ENCODE assay signal across 8 cellular contexts in genomic region chr19:18588611-18589379, GRCh38. TPM values are rescaled to one million over a fixed set of nuclear protein-coding genes. Genes with fewer than 3 reads are reported as not detected.
DNase-seq lines count a peak whose midpoint lies in the region; ATAC-seq and TF ChIP-seq lines count a peak whose summit lies in the region.

Gene REX1BD (plus strand): TSS chr19:18588798. CDS start chr19:18588802, 4 bp downstream.

- no peaks in the 10 kb centered on the region for H3K27me3 Mint-ChIP-seq in activated CD4-positive, alpha-beta T cell treated with anti-CD3 and anti-CD28 coated beads for 36 hours

- H3K4me3 ChIP-seq in AG10803 (ENCODE audit: low read length): peak within 1 kb of the TSS; percentile 76

- POLR2A ChIA-PET in activated CD4-positive, alpha-beta T cell treated with anti-CD3 and anti-CD28 coated beads for 36 hours (lab: Charles Lee): interaction anchor here (0.6 to 2.1 kb wide), 7 partner anchors 17 to 331 kb away, joined by 3 to 11 read pairs (median 4); partner anchors contain the start of genes COPE, DDX49, JUND and KXD1

- peak within 1 kb of the TSS; percentile 92 for H3K27ac Mint-ChIP-seq in activated CD4-positive, alpha-beta T cell treated with anti-CD3 and anti-CD28 coated beads for 36 hours

- in situ Hi-C loops in GM18951 (cut with MboI; ENCODE audit: low sequenced_read_pairs, unreplicated experiment): no loop called here

- peak; percentile 69 for ATAC-seq in HG03175 (IDR thresholded peaks at IDR 0.05; ENCODE audit: unreplicated experiment)
- ATAC-seq in activated CD4-positive, alpha-beta T cell treated with anti-CD3 and anti-CD28 coated beads for 36 hours: peak; percentile 81
- peak; percentile 85 for ATAC-seq in left colon

- H3K4me3 Mint-ChIP-seq in activated CD4-positive, alpha-beta T cell treated with anti-CD3 and anti-CD28 coated beads for 36 hours: peak within 1 kb of the TSS; percentile 90

- H3K36me3 Mint-ChIP-seq in activated CD4-positive, alpha-beta T cell treated with anti-CD3 and anti-CD28 coated beads for 36 hours (ENCODE audit: low read depth): peaks cover 13% of the 10 kb centered on the region

- DNase-seq in AG10803 (ENCODE audit: low read depth): peak; percentile 76
- DNase-seq in NCI-H510A treated with DMSO at 0.1 percent for 48 hours (lab: John Stamatoyannopoulos, UW): peak; percentile 56
- DNase-seq in activated CD4-positive, alpha-beta T cell treated with anti-CD3 and anti-CD28 coated beads for 36 hours: peak; percentile 91
- peak; percentile 84 to 89 for DNase-seq in left colon
- peak; percentile 87 for DNase-seq in stimulated activated CD4-positive, alpha-beta T cell treated with anti-CD3 and anti-CD28 coated beads, Interleukin-1b, Interleukin-23, amount 100 ng/mL, for 48 hours

- peak; percentile 94 for TF ChIP-seq POLR2A in GM18951 (IDR thresholded peaks at IDR 0.05; ENCODE audit: extremely low read depth, insufficient read depth, insufficient read length)

- no peaks in the 10 kb centered on the region for H3K9me3 Mint-ChIP-seq in activated CD4-positive, alpha-beta T cell treated with anti-CD3 and anti-CD28 coated beads for 36 hours (ENCODE audit: low read depth)

- H3K27ac ChIP-seq in cingulate gyrus (ENCODE audit: low read depth, low read length): peak within 1 kb of the TSS; percentile 91

- intact Hi-C loops in activated CD4-positive, alpha-beta T cell treated with anti-CD3 and anti-CD28 coated beads for 36 hours (cut with DNase I, micrococcal nuclease): loop anchor here (1.0 to 5.0 kb wide), 14 partner anchors 17 to 604 kb away; partner anchors contain the start of genes COPE (in 2 of the 2), DDX49 (in 2 of the 2), ELL (in 2 of the 2) and UBA52 (in 2 of the 2)
- intact Hi-C loops in left colon (cut with DNase I, micrococcal nuclease): loop anchor here in 1 of 2 donors (10.0 kb wide), 1 partner anchor 124 kb away; no protein-coding TSS in a partner anchor

- peak; percentile 63 for TF ChIP-seq CTCF in AG10803 (conservative IDR thresholded peaks at IDR 0.05; ENCODE audit: low read length)

- CTCF ChIA-PET in activated CD4-positive, alpha-beta T cell treated with anti-CD3 and anti-CD28 coated beads for 36 hours (lab: Charles Lee): interaction anchor here (0.5 to 3.6 kb wide), 14 partner anchors 11 to 482 kb away, joined by 3 to 21 read pairs (median 3); partner anchors contain the start of genes COPE, DDX49 and UBA52

- peaks cover 31% of the 10 kb centered on the region for H3K4me1 Mint-ChIP-seq in activated CD4-positive, alpha-beta T cell treated with anti-CD3 and anti-CD28 coated beads for 36 hours

RNA-seq across cellular contexts. Expression of gene REX1BD, which starts in this region (rescaled TPM):
- 10 to 100 TPM; 47.8 to 81.3 TPM for total RNA-seq in activated CD4-positive, alpha-beta T cell treated with anti-CD3 and anti-CD28 coated beads for 36 hours
- total RNA-seq in left colon: 10 to 100 TPM; 49.2 to 53.4 TPM

Comparison
In these comparisons a context has a peak if more than half of its experiments do, and no peak if none do; other contexts are left out.
1. Peak in every context shown above with its lines: DNase-seq, ATAC-seq, H3K4me3 ChIP-seq and H3K27ac ChIP-seq.